8 cellular contexts compared by ENCODE assay signal in genomic region chr6:143940011-143940597, GRCh38.
DNase-seq lines count a peak whose midpoint lies in the region; ATAC-seq and TF ChIP-seq lines count a peak whose summit lies in the region.

No MANE protein-coding gene starts in this region.

- H3K36me3 ChIP-seq in neutrophil = peaks cover 7% of the 10 kb centered on the region

- intact Hi-C loops in dorsolateral prefrontal cortex (cut with DNase I) = loop anchor here in 1 of 2 donors (5.0 kb wide), 1 partner anchor 72 kb away; no protein-coding TSS in a partner anchor
- intact Hi-C loops in lower leg skin (cut with DNase I; ENCODE audit: low total_unique reads) = no loop called here

- H3K27me3 ChIP-seq in dorsolateral prefrontal cortex (no peaks in the 10 kb centered on the region), neutrophil (no peaks in the 10 kb centered on the region)

- H3K4me3 ChIP-seq in dorsolateral prefrontal cortex (no peak overlapping the region), neutrophil (ENCODE audit: low read depth in 1 of 2, low read length in 1 of 2) (no peak overlapping the region), lower leg skin (ENCODE audit: low read depth, poor library complexity, severe bottlenecking) (no peak overlapping the region)

- TF ChIP-seq POLR2A in lower leg skin (IDR thresholded peaks at IDR 0.05) = no peak

- ATAC-seq in GM18502 (IDR thresholded peaks at IDR 0.05; ENCODE audit: poor library complexity, unreplicated experiment) (peak; percentile 98), HG02852 (IDR thresholded peaks at IDR 0.05; ENCODE audit: unreplicated experiment) (peak; percentile 95)

- no peak overlapping the region for H3K27ac ChIP-seq in dorsolateral prefrontal cortex
- H3K27ac ChIP-seq in neutrophil = no peak overlapping the region

- peak; percentile 67 for TF ChIP-seq CTCF in AG09319 (IDR thresholded peaks at IDR 0.05; ENCODE audit: low read depth, low read length)
- peak in 49 of 56 donors; percentile 11 to 61 (median 35) for TF ChIP-seq CTCF in dorsolateral prefrontal cortex (IDR thresholded peaks at IDR 0.05 in 54 of 56, conservative IDR thresholded peaks at IDR 0.05 in 2 of 56; ENCODE audit: low read depth in 1 of 56, partially characterized antibody in 56 of 56)
- TF ChIP-seq CTCF in neutrophil (IDR thresholded peaks at IDR 0.05) = peak; percentile 27
- no peak for TF ChIP-seq CTCF in lower leg skin (IDR thresholded peaks at IDR 0.05)

- DNase-seq in AG09319 (ENCODE audit: extremely low read depth, low read depth) (no peak), NCI-H1417 (lab: John Stamatoyannopoulos, UW) (peak; percentile 46 to 76 (median 54)), dorsolateral prefrontal cortex (no peak), lower leg skin (ENCODE audit: low spot score in 2 of 2) (no peak)
- peak in 3 of 4 experiments; percentile 11 to 38 (median 19) for DNase-seq in activated CD4-positive, CD25-positive, alpha-beta regulatory T cell (lab: John Stamatoyannopoulos, UW)

- 58 to 75% methylated on average over 4 of the region's 4 CpGs for WGBS in lower leg skin, 2 donors

- peaks cover 0 to 4% of the 10 kb centered on the region in 2 experiments for H3K4me1 ChIP-seq in neutrophil (ENCODE audit: control insufficient read depth in 1 of 2, insufficient read depth in 1 of 2, low read depth in 1 of 2, low read length in 1 of 2)

- no peaks in the 10 kb centered on the region for H3K9me3 ChIP-seq in neutrophil

Comparison
In these comparisons a context has a peak if more than half of its experiments do, and no peak if none do; other contexts are left out.
1. DNase-seq: peak in NCI-H1417 (3 of 3) and activated CD4-positive, CD25-positive, alpha-beta regulatory T cell (3 of 4); none in AG09319 (single experiment), dorsolateral prefrontal cortex (0 of 10) and lower leg skin (0 of 2).
2. CTCF ChIP-seq: peak in AG09319 (single experiment), dorsolateral prefrontal cortex (49 of 56) and neutrophil (single experiment); none in lower leg skin (0 of 3).